1 cellular context compared by ENCODE assay signal in the genomic region with DNA sequence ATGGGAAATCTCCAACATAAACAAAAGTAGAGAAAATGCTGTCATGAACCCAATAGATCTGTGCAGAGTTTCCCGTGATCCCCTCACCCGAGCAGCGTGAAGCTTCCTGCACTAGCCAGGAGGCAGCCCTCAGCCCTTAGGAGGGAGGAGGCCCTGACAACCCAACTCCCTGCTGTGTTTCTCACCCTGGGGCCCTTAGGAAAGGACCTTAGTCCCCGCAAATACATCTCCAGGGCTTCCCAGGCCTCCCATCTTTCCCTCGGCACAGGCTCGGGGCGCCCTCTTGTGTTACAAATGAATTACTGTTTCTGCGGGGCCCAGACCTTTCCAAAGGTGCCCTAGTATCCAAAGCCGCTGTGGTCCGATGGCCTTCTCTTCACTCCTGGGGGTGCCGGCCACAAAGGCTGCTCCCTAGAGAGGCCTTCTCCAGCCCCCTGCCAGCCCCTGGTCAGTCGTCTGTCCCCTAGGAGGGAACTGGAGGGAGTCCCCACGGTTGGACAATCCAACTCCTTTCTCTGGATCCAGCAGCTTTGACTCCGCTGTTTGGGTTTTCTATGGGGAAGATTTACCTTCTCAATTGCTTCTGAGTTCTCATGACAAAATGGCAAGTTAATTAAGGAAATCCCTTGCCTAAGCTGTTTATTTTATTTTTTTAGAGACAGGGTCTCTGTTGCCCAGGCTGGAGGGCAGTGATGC.
TF ChIP-seq lines count a peak whose summit lies in the region.

No MANE protein-coding gene starts in this region.

TF ChIP-seq in IMR-90, 13 proteins besides CTCF, POLR2A, EP300 and RAD21:
- TF ChIP-seq CHD1 (IDR thresholded peaks at IDR 0.05; ENCODE audit: low read depth, low read length) (no peak), NFE2L2 (IDR thresholded peaks at IDR 0.05; ENCODE audit: low read depth, low read length) (no peak), BHLHE40 (IDR thresholded peaks at IDR 0.05; ENCODE audit: low read depth, low read length) (no peak), RCOR1 (IDR thresholded peaks at IDR 0.05; ENCODE audit: insufficient replicate concordance, low read length) (no peak), MAZ (IDR thresholded peaks at IDR 0.05; ENCODE audit: borderline replicate concordance, low read depth, low read length) (0 out of 2 replicates have a peak, but pooled peaks have one; percentile 29), FOS (IDR thresholded peaks at IDR 0.05; ENCODE audit: low read depth, low read length) (no peak), CEBPB (IDR thresholded peaks at IDR 0.05; ENCODE audit: low read depth, low read length) (no peak), SMC3 (IDR thresholded peaks at IDR 0.05; ENCODE audit: low read depth, low read length) (peak; percentile 86), RFX5 (IDR thresholded peaks at IDR 0.05; ENCODE audit: low read depth, low read length) (no peak), MAFK (IDR thresholded peaks at IDR 0.05; ENCODE audit: low read depth, low read length) (no peak), MXI1 (IDR thresholded peaks at IDR 0.05; ENCODE audit: borderline replicate concordance, low read depth, low read length) (no peak)
- TF ChIP-seq, protein P1, sequence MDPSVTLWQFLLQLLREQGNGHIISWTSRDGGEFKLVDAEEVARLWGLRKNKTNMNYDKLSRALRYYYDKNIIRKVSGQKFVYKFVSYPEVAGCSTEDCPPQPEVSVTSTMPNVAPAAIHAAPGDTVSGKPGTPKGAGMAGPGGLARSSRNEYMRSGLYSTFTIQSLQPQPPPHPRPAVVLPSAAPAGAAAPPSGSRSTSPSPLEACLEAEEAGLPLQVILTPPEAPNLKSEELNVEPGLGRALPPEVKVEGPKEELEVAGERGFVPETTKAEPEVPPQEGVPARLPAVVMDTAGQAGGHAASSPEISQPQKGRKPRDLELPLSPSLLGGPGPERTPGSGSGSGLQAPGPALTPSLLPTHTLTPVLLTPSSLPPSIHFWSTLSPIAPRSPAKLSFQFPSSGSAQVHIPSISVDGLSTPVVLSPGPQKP (IDR thresholded peaks at IDR 0.05; ENCODE audit: borderline replicate concordance, low read depth, low read length): no peak
- TF ChIP-seq, protein P2, sequence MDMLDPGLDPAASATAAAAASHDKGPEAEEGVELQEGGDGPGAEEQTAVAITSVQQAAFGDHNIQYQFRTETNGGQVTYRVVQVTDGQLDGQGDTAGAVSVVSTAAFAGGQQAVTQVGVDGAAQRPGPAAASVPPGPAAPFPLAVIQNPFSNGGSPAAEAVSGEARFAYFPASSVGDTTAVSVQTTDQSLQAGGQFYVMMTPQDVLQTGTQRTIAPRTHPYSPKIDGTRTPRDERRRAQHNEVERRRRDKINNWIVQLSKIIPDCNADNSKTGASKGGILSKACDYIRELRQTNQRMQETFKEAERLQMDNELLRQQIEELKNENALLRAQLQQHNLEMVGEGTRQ (IDR thresholded peaks at IDR 0.05; ENCODE audit: low read depth, low read length): no peak
